ENCODE assay signal across 23 cellular contexts in genomic region chr18:22453337-22453736, GRCh38. TPM values are rescaled to one million over a fixed set of nuclear protein-coding genes. Genes with fewer than 3 reads are reported as not detected.
A peak's percentile ranks its signal among the peaks of the same experiment; 100 is the strongest.
DNase-seq lines count a peak whose midpoint lies in the region; ATAC-seq, FAIRE-seq and TF ChIP-seq lines count a peak whose summit lies in the region.
"Had no signal": no experiment of that assay in that cellular context is flagged by ENCODE, and none has a peak within 500 bp of the region (broad histone marks: within the 10 kb centered on the region; RNA-seq: fewer than 3 reads in every experiment).

No MANE protein-coding gene starts in this region.

- TF ChIP-seq RAD21 in HepG2 (CRISPR knock-in tag; IDR thresholded peaks at IDR 0.05): no peak
- TF ChIP-seq RAD21 in Ishikawa (IDR thresholded peaks at IDR 0.05; ENCODE audit: low read depth): no peak

- TF ChIP-seq CTCF in HepG2 (CRISPR knock-in tag; IDR thresholded peaks at IDR 0.05) (no peak), right lobe of liver (IDR thresholded peaks at IDR 0.05) (no peak), mesothelial cell of epicardium (IDR thresholded peaks at IDR 0.05; ENCODE audit: unreplicated experiment) (no peak), ascending aorta (IDR thresholded peaks at IDR 0.05) (no peak)

- no peak overlapping the region for H3K4me3 Mint-ChIP-seq in mesothelial cell of epicardium
- H3K4me3 Mint-ChIP-seq: CD4-positive, alpha-beta memory T cell; HFFc6 had no signal

- H2AFZ ChIP-seq in HepG2 (ENCODE audit: low read length): no peak overlapping the region

- no peaks in the 10 kb centered on the region for H3K79me2 ChIP-seq in HepG2 (ENCODE audit: insufficient read depth, low read length)

- no peak overlapping the region for H3K4me2 ChIP-seq in HepG2 (ENCODE audit: low read depth, low read length)

- no peak overlapping the region for H3K9ac ChIP-seq in HepG2 (ENCODE audit: insufficient read depth, low read depth, low read length)

- peaks cover 10% of the 10 kb centered on the region; the same call in 1 of the 2 replicates for H3K4me1 ChIP-seq in HepG2 (ENCODE audit: insufficient read depth, low read length)
- H3K4me1 ChIP-seq in right lobe of liver: peaks cover 0 to 21% (median 4%) of the 10 kb centered on the region in 4 donors
- no peaks in the 10 kb centered on the region for H3K4me1 ChIP-seq in aorta (ENCODE audit: control insufficient read depth in 1 of 2, insufficient read depth in 2 of 2, low read length in 2 of 2)
- H3K4me1 ChIP-seq in ascending aorta: peaks cover 0 to 4% of the 10 kb centered on the region in 2 donors
- H3K4me1 ChIP-seq: HAP-1 had no signal

- H3K9me3 ChIP-seq in HepG2 (ENCODE audit: low read length) (no peaks in the 10 kb centered on the region; the same call in 1 of the 2 replicates), right lobe of liver (no peaks in the 10 kb centered on the region), aorta (ENCODE audit: control insufficient read depth, low read length) (no peaks in the 10 kb centered on the region), ascending aorta (peaks cover 0 to 23% of the 10 kb centered on the region in 2 donors)
- H3K9me3 ChIP-seq: HAP-1 had no signal

- H3K4me1 Mint-ChIP-seq in mesothelial cell of epicardium: peaks cover 53% of the 10 kb centered on the region

- no peaks in the 10 kb centered on the region for H4K20me1 ChIP-seq in HepG2 (ENCODE audit: insufficient read depth, low read length)

- 64% methylated on average over 5 of the region's 5 CpGs for WGBS in HepG2 (ENCODE audit: low lambda C conversion rate)
- 60% methylated on average over 4 of the region's 5 CpGs for WGBS in right lobe of liver (ENCODE audit: insufficient coverage, low coverage, low lambda C conversion rate, missing lambda C conversion rate)
- 95 to 96% methylated on average over 5 of the region's 5 CpGs for WGBS in aorta, 2 donors

- in situ Hi-C loops in HepG2 (cut with HindIII; ENCODE audit: extremely low pct_ligation_motif_present, low pct_unique_long_range_greater_than_20kb): no loop called here

- H3K36me3 Mint-ChIP-seq in mesothelial cell of epicardium: peaks cover 18% of the 10 kb centered on the region
- H3K36me3 Mint-ChIP-seq: CD4-positive, alpha-beta memory T cell had no signal

- H3K27me3 Mint-ChIP-seq in mesothelial cell of epicardium (ENCODE audit: low read depth): no peaks in the 10 kb centered on the region
- H3K27me3 Mint-ChIP-seq: CD4-positive, alpha-beta memory T cell had no signal

- CTCF ChIA-PET in HepG2 (lab: Yijun Ruan, JAX; ENCODE audit: low intra/inter-chr PET ratio, low total read pairs): no interaction called here

- peak overlapping the region; percentile 31 for H3K27ac Mint-ChIP-seq in mesothelial cell of epicardium
- H3K27ac Mint-ChIP-seq: CD4-positive, alpha-beta memory T cell; HFFc6 had no signal

- no peaks in the 10 kb centered on the region for H3K36me3 ChIP-seq in HepG2 (replicated peaks in 1 of 2; ENCODE audit: control insufficient read depth in 1 of 2, insufficient read depth in 2 of 2, low read length in 2 of 2)
- H3K36me3 ChIP-seq in right lobe of liver: no peaks in the 10 kb centered on the region
- no peaks in the 10 kb centered on the region for H3K36me3 ChIP-seq in aorta (ENCODE audit: control insufficient read depth in 1 of 2, insufficient read depth in 2 of 2, low read length in 1 of 2)
- H3K36me3 ChIP-seq in ascending aorta: no peaks in the 10 kb centered on the region
- H3K36me3 ChIP-seq: HAP-1 had no signal

- H3K27me3 ChIP-seq in HepG2 (ENCODE audit: control insufficient read depth in 1 of 2, insufficient read depth in 2 of 2, low read length in 2 of 2) (peaks cover 1 to 14% of the 10 kb centered on the region in 2 experiments; a peak in 3 of 5 replicates), right lobe of liver (no peaks in the 10 kb centered on the region), aorta (ENCODE audit: control insufficient read depth in 1 of 2, insufficient read depth in 2 of 2, low read length in 1 of 2) (no peaks in the 10 kb centered on the region), ascending aorta (no peaks in the 10 kb centered on the region)

- DNase-seq in HepG2 (ENCODE audit: low spot score): no peak
- no peak for DNase-seq in right lobe of liver
- no peak for DNase-seq in mesothelial cell of epicardium (ENCODE audit: low spot score in 2 of 2, unreplicated experiment in 2 of 2)
- DNase-seq in aorta: no peak
- DNase-seq in ascending aorta (ENCODE audit: low spot score in 2 of 2): no peak
- DNase-seq in middle frontal gyrus (ENCODE audit: extremely low spot score, low spot score): no peak
- DNase-seq: C1 segment of cervical spinal cord; CD4-positive, alpha-beta memory T cell; COR-L47; DMS153; DND-41; GOT3; HFFc6 had no signal

- POLR2A ChIA-PET in HepG2 (lab: Yijun Ruan, JAX): no interaction called here

- intact Hi-C loops in HepG2 (cut with micrococcal nuclease; ENCODE audit: unreplicated experiment): no loop called here
- intact Hi-C loops in right lobe of liver (cut with DNase I): no loop called here
- intact Hi-C loops in aorta (cut with DNase I): no loop called here
- intact Hi-C loops in ascending aorta (cut with DNase I): no loop called here

- TF ChIP-seq EP300 in HepG2 (IDR thresholded peaks at IDR 0.05; ENCODE audit: low read depth in 2 of 2, low read length in 2 of 2): no peak
- TF ChIP-seq EP300 in HepG2 (CRISPR knock-in tag; IDR thresholded peaks at IDR 0.05; ENCODE audit: borderline replicate concordance): no peak
- TF ChIP-seq EP300 in Ishikawa (IDR thresholded peaks at IDR 0.05; ENCODE audit: borderline replicate concordance): no peak

- no TSS peak for BruUV-seq in HepG2 (replicated peaks; lab: Mats Ljungman, UMichigan)

- no peak for FAIRE-seq in HepG2 (lab: Jason Lieb, UNC)
- FAIRE-seq: G401.6, GM12892, GM19239, H54 had no signal

- TF ChIP-seq POLR2A in HepG2 (IDR thresholded peaks at IDR 0.05; ENCODE audit: insufficient read depth in 1 of 2, low read depth in 2 of 2, low read length in 2 of 2) (no peak), right lobe of liver (IDR thresholded peaks at IDR 0.05) (no peak)

- H3K4me3 ChIP-seq in HepG2 (replicated peaks in 1 of 3; ENCODE audit: insufficient read depth in 1 of 3, low read depth in 2 of 3, low read length in 3 of 3): no peak overlapping the region
- H3K4me3 ChIP-seq in right lobe of liver: no peak overlapping the region
- H3K4me3 ChIP-seq in aorta (ENCODE audit: low read length in 2 of 2): no peak overlapping the region
- H3K4me3 ChIP-seq in ascending aorta: no peak overlapping the region
- H3K4me3 ChIP-seq: HAP-1 had no signal

- no peak overlapping the region for H3K27ac ChIP-seq in HepG2 (ENCODE audit: extremely low read length, insufficient read depth, low read length)
- H3K27ac ChIP-seq in right lobe of liver: no peak overlapping the region
- no peak overlapping the region for H3K27ac ChIP-seq in aorta (ENCODE audit: low read depth in 1 of 2, low read length in 2 of 2)
- H3K27ac ChIP-seq in ascending aorta: no peak overlapping the region

- ATAC-seq in HepG2: no peak
- no peak for ATAC-seq in right lobe of liver
- peak; percentile 30 for ATAC-seq in aorta (ENCODE audit: low FRiP score)
- ATAC-seq in GM21447 (IDR thresholded peaks at IDR 0.05; ENCODE audit: unreplicated experiment): no peak

- peaks cover 28% of the 10 kb centered on the region for H3K9me3 Mint-ChIP-seq in mesothelial cell of epicardium

TF ChIP-seq in Ishikawa, 13 proteins besides CTCF, POLR2A, EP300 and RAD21:
- TF ChIP-seq YY1 (IDR thresholded peaks at IDR 0.05; ENCODE audit: low read depth) (no peak), ZBTB7A (IDR thresholded peaks at IDR 0.05; ENCODE audit: low read depth) (no peak), CEBPB (IDR thresholded peaks at IDR 0.05) (0 out of 2 replicates have a peak, but pooled peaks have one; percentile 39)
TF ChIP-seq in Ishikawa: peak in this region for 1.

RNA-seq across cellular contexts. Expression of gene CTAGE1, which starts 35.6 kb away (rescaled TPM):
- 0.02 TPM in 1 of 2 replicates, not detected in the other for total RNA-seq in HepG2 (2016; rRNA removed; fragmentation: Illumina TruSeq; extraction: Trizol)
- total RNA-seq in HepG2 (2016; cell fraction: cytosol; rRNA removed; fragmentation: Illumina TruSeq; extraction: Trizol; ENCODE audit: low read depth): not detected in 2 replicates
- not detected in 2 replicates for total RNA-seq in HepG2 (2016; cell fraction: insoluble cytoplasmic fraction; rRNA removed; fragmentation: Illumina TruSeq; extraction: Trizol)
- total RNA-seq in HepG2 (2016; cell fraction: membrane; rRNA removed; fragmentation: Illumina TruSeq; extraction: Trizol): not detected in 2 replicates
- 0.09 TPM in 1 of 2 replicates, not detected in the other for total RNA-seq in HepG2 (2016; cell fraction: nucleus; rRNA removed; fragmentation: Illumina TruSeq; extraction: Trizol)
- polyA plus RNA-seq in HepG2 (2011; rRNA removed): 0.01 TPM in 1 of 2 replicates, not detected in the other
- polyA plus RNA-seq in HepG2 (2011; cell fraction: cytosol; rRNA removed): not detected in 2 replicates
- polyA plus RNA-seq in HepG2 (2011; cell fraction: nucleus; rRNA removed): not detected in 2 replicates
- 0.04 and 0.09 TPM in 2 replicates for polyA plus RNA-seq in HepG2 (2012)
- polyA plus RNA-seq in HepG2 (2016; cell fraction: cytosol; fragmentation: Illumina TruSeq; extraction: Trizol; ENCODE audit: low read depth): not detected in 2 replicates
- not detected in 2 replicates for polyA plus RNA-seq in HepG2 (2016; cell fraction: insoluble cytoplasmic fraction; fragmentation: Illumina TruSeq; extraction: Trizol; ENCODE audit: low read depth)
- not detected in 2 replicates for polyA plus RNA-seq in HepG2 (2016; cell fraction: membrane; fragmentation: Illumina TruSeq; extraction: Trizol; ENCODE audit: low read depth)
- 0.10 TPM in 1 of 2 replicates, not detected in the other for polyA plus RNA-seq in HepG2 (2016; cell fraction: nucleus; fragmentation: Illumina TruSeq; extraction: Trizol; ENCODE audit: insufficient read depth, low read depth)
- polyA minus RNA-seq in HepG2 (2011; rRNA and poly(A)+ RNA removed; ENCODE audit: low replicate concordance): not detected in 2 replicates
- not detected in 2 replicates for polyA minus RNA-seq in HepG2 (2011; cell fraction: cytosol; rRNA and poly(A)+ RNA removed)
- not detected in 2 replicates for polyA minus RNA-seq in HepG2 (2011; cell fraction: nucleus; rRNA and poly(A)+ RNA removed)
- total RNA-seq in right lobe of liver: not detected
- total RNA-seq in mesothelial cell of epicardium: 0.07 to 0.13 TPM (median 0.11 TPM) in 3 replicates
- not detected for total RNA-seq in aorta
- polyA plus RNA-seq in aorta: not detected
- total RNA-seq in ascending aorta: not detected
- total RNA-seq: A172; A673; CD4-positive, alpha-beta memory T cell had no signal
- polyA plus RNA-seq: BJ; CD4-positive, alpha-beta memory T cell had no signal
